In genomic region chr6:40187654-40188053, GRCh38 we compare ENCODE assay signal across 24 cellular contexts.
"Had no signal": no experiment of that assay in that cellular context is flagged by ENCODE, and none has a peak within 500 bp of the region (broad histone marks: within the 10 kb centered on the region; RNA-seq: fewer than 3 reads in every experiment).

No MANE protein-coding gene starts in this region.

- H3K4me3 ChIP-seq: esophagus squamous epithelium, gastroesophageal sphincter, lung, psoas muscle, right lobe of liver, suprapubic skin, thyroid gland had no signal

- DNase-seq: dermis blood vessel endothelial cell; esophagus squamous epithelium; foreskin fibroblast; glutamatergic neuron; immature natural killer cell; kidney; left cardiac atrium; left ventricle myocardium superior; mesenchymal stem cell; naive B cell; psoas muscle; retina; right lobe of liver; stimulated activated CD4-positive, alpha-beta T cell treated with anti-CD3 and anti-CD28 coated beads, Interleukin-4, amount 100 ng/mL, for 1 hour; stimulated activated CD8-positive, alpha-beta memory T cell treated with anti-CD3 and anti-CD28 coated beads, Interleukin-4, amount 100 ng/mL, for 48 hours; stimulated activated naive CD8-positive, alpha-beta T cell treated with anti-CD3 and anti-CD28 coated beads, Interleukin-15, Interleukin-2, amounts not matched to agents 100 U/mL and 50 U/mL, for 24 hours; thyroid gland had no signal

- H3K4me1 ChIP-seq: esophagus squamous epithelium, gastroesophageal sphincter, psoas muscle, right lobe of liver, suprapubic skin, thyroid gland had no signal

- H3K4me1 Mint-ChIP-seq: stimulated activated effector memory CD8-positive, alpha-beta T cell treated with anti-CD3 and anti-CD28 coated beads, Interleukin-12 subunit alpha, Interleukin-12 subunit beta, amount 100 ng/mL, for 72 hours had no signal

- ATAC-seq: gastroesophageal sphincter; left cardiac atrium; left ventricle myocardium superior; psoas muscle; right lobe of liver; stimulated activated effector memory CD8-positive, alpha-beta T cell treated with anti-CD3 and anti-CD28 coated beads, Interleukin-12 subunit alpha, Interleukin-12 subunit beta, amount 100 ng/mL, for 72 hours; stimulated activated naive CD8-positive, alpha-beta T cell treated with anti-CD3 and anti-CD28 coated beads, Interleukin-15, Interleukin-2, amounts not matched to agents 100 U/mL and 50 U/mL, for 24 hours had no signal

- H3K27me3 ChIP-seq: esophagus squamous epithelium, right lobe of liver, suprapubic skin, thyroid gland had no signal

- H3K27ac ChIP-seq: esophagus squamous epithelium, gastroesophageal sphincter, psoas muscle, right lobe of liver, suprapubic skin, thyroid gland had no signal

- FAIRE-seq: kidney, urothelium cell line had no signal

- H3K36me3 ChIP-seq: esophagus squamous epithelium, gastroesophageal sphincter, right lobe of liver, suprapubic skin, thyroid gland had no signal

- H3K4me3 Mint-ChIP-seq: immature natural killer cell; naive B cell; nephron; stimulated activated effector memory CD8-positive, alpha-beta T cell treated with anti-CD3 and anti-CD28 coated beads, Interleukin-12 subunit alpha, Interleukin-12 subunit beta, amount 100 ng/mL, for 72 hours; type B pancreatic cell had no signal

- H3K27ac Mint-ChIP-seq: immature natural killer cell; naive B cell; nephron; stimulated activated effector memory CD8-positive, alpha-beta T cell treated with anti-CD3 and anti-CD28 coated beads, Interleukin-12 subunit alpha, Interleukin-12 subunit beta, amount 100 ng/mL, for 72 hours; type B pancreatic cell had no signal

- H3K9me3 ChIP-seq: psoas muscle, right lobe of liver, thyroid gland had no signal

- H3K36me3 Mint-ChIP-seq: stimulated activated effector memory CD8-positive, alpha-beta T cell treated with anti-CD3 and anti-CD28 coated beads, Interleukin-12 subunit alpha, Interleukin-12 subunit beta, amount 100 ng/mL, for 72 hours had no signal
